8 cellular contexts compared by ENCODE assay signal in genomic region chr6:139375239-139376053, GRCh38. TPM values are rescaled to one million over a fixed set of nuclear protein-coding genes. Genes with fewer than 3 reads are reported as not detected.
DNase-seq lines count a peak whose midpoint lies in the region; TF ChIP-seq lines count a peak whose summit lies in the region.

No MANE protein-coding gene starts in this region.

- peaks cover 31% of the 10 kb centered on the region for H3K4me1 Mint-ChIP-seq in activated naive CD4-positive, alpha-beta T cell treated with anti-CD3 and anti-CD28 coated beads for 36 hours (ENCODE audit: low read depth)

- H3K36me3 Mint-ChIP-seq in activated naive CD4-positive, alpha-beta T cell treated with anti-CD3 and anti-CD28 coated beads for 36 hours (ENCODE audit: low read depth) = peaks cover 17% of the 10 kb centered on the region

- peak overlapping the region; percentile 84 for H3K4me3 ChIP-seq in SJSA1

- no peaks in the 10 kb centered on the region for H3K9me3 ChIP-seq in SJSA1 (replicated peaks)

- H3K27ac ChIP-seq in SJSA1 (peak overlapping the region; percentile 89), temporal lobe (ENCODE audit: low read depth, low read length) (peak overlapping the region; percentile 87)

- H3K27me3 Mint-ChIP-seq in activated naive CD4-positive, alpha-beta T cell treated with anti-CD3 and anti-CD28 coated beads for 36 hours (ENCODE audit: low read depth) = no peaks in the 10 kb centered on the region

- H3K36me3 ChIP-seq in SJSA1 = peaks cover 35% of the 10 kb centered on the region

- H3K4me1 ChIP-seq in SJSA1 (replicated peaks) = peaks cover 27% of the 10 kb centered on the region

- peak overlapping the region; percentile 93 for H3K27ac Mint-ChIP-seq in activated naive CD4-positive, alpha-beta T cell treated with anti-CD3 and anti-CD28 coated beads for 36 hours

- peak overlapping the region; percentile 96 for H3K4me3 Mint-ChIP-seq in activated naive CD4-positive, alpha-beta T cell treated with anti-CD3 and anti-CD28 coated beads for 36 hours

- CTCF ChIA-PET in HEK293T (lab: Yijun Ruan, JAX) = interaction anchor here (0.6 to 1.4 kb wide), 4 partner anchors 20 to 494 kb away, joined by 3 to 5 read pairs (median 4); no protein-coding TSS in a partner anchor
- CTCF ChIA-PET in activated naive CD4-positive, alpha-beta T cell treated with anti-CD3 and anti-CD28 coated beads for 36 hours (lab: Charles Lee) = interaction anchor here (0.6 to 2.9 kb wide), 11 partner anchors 8 to 449 kb away, joined by 3 to 10 read pairs (median 3); no protein-coding TSS in a partner anchor

- H3K9me3 Mint-ChIP-seq in activated naive CD4-positive, alpha-beta T cell treated with anti-CD3 and anti-CD28 coated beads for 36 hours = no peaks in the 10 kb centered on the region

- DNase-seq in GM03348 (ENCODE audit: low spot score) (peak; percentile 87), HEK293T (ENCODE audit: extremely low spot score) (peak; percentile 84), MV-4-11 (lab: John Stamatoyannopoulos, UW) (peak; percentile 97), SJSA1 (ENCODE audit: low read depth in 1 of 2, low spot score in 2 of 2) (peak; percentile 91 to 96), globus pallidus (ENCODE audit: low spot score) (peak; percentile 81), occipital lobe (lab: John Stamatoyannopoulos, UW) (peak; percentile 81)
- DNase-seq in activated naive CD4-positive, alpha-beta T cell treated with anti-CD3 and anti-CD28 coated beads for 36 hours = peak; percentile 80

- no peaks in the 10 kb centered on the region for H3K27me3 ChIP-seq in SJSA1 (replicated peaks)

- intact Hi-C loops in activated naive CD4-positive, alpha-beta T cell treated with anti-CD3 and anti-CD28 coated beads for 36 hours (cut with micrococcal nuclease) = loop anchor here (2.0 to 5.0 kb wide), 4 partner anchors 225 to 1777 kb away; no protein-coding TSS in a partner anchor

- POLR2A ChIA-PET in HEK293T (lab: Yijun Ruan, JAX) = interaction anchor here (0.6 to 3.8 kb wide), 42 partner anchors 11 to 675 kb away, joined by 3 to 29 read pairs (median 7); no protein-coding TSS in a partner anchor

TF ChIP-seq in HEK293T, 16 proteins besides CTCF, POLR2A, EP300 and RAD21:
- no peak for TF ChIP-seq FOXA1 (IDR thresholded peaks at IDR 0.05)
- TF ChIP-seq FOXM1 (IDR thresholded peaks at IDR 0.05; ENCODE audit: borderline replicate concordance) = peak; percentile 92
- peak; percentile 82; the same call in 1 of the 2 replicates for TF ChIP-seq CTBP1 (IDR thresholded peaks at IDR 0.05; ENCODE audit: borderline replicate concordance)
- no peak for TF ChIP-seq HDGF (IDR thresholded peaks at IDR 0.05; ENCODE audit: borderline replicate concordance)
- TF ChIP-seq FOXK2 (IDR thresholded peaks at IDR 0.05) = no peak
- peak; percentile 44; the same call in 1 of the 2 replicates for TF ChIP-seq PKNOX1 (IDR thresholded peaks at IDR 0.05)
- peak; percentile 86 for TF ChIP-seq L3MBTL2 (conservative IDR thresholded peaks at IDR 0.05)
- TF ChIP-seq ZNF384 (IDR thresholded peaks at IDR 0.05) = no peak
- TF ChIP-seq TARDBP (IDR thresholded peaks at IDR 0.05) = no peak
- TF ChIP-seq ARNT (IDR thresholded peaks at IDR 0.05) = no peak; the same call in 1 of the 2 replicates
- TF ChIP-seq SUZ12 (IDR thresholded peaks at IDR 0.05) = no peak
- TF ChIP-seq NFRKB (IDR thresholded peaks at IDR 0.05) = no peak
- TF ChIP-seq BHLHE40 (IDR thresholded peaks at IDR 0.05; ENCODE audit: borderline replicate concordance) = no peak
- no peak for TF ChIP-seq SP1 (IDR thresholded peaks at IDR 0.05)
- no peak for TF ChIP-seq ELF4 (IDR thresholded peaks at IDR 0.05)
- TF ChIP-seq LEF1 (IDR thresholded peaks at IDR 0.05; ENCODE audit: borderline replicate concordance) = no peak

RNA-seq across cellular contexts. Expression of gene CITED2, which starts 1.0 kb away (rescaled TPM):
- 25.7 and 74.4 TPM in 2 replicates for total RNA-seq in SJSA1 (2014; rRNA removed; shearing (Covaris generic))
- total RNA-seq in activated naive CD4-positive, alpha-beta T cell treated with anti-CD3 and anti-CD28 coated beads for 36 hours = 10 to 100 TPM; 22.9 to 23.8 TPM
- total RNA-seq in occipital lobe = 33.1 TPM
- total RNA-seq in temporal lobe = 31.5 TPM

Comparison
In these comparisons a context has a peak if more than half of its experiments do, and no peak if none do; other contexts are left out.
1. Peak in every context shown above with its lines: DNase-seq, H3K4me3 ChIP-seq and H3K27ac ChIP-seq.